In the genomic region with DNA sequence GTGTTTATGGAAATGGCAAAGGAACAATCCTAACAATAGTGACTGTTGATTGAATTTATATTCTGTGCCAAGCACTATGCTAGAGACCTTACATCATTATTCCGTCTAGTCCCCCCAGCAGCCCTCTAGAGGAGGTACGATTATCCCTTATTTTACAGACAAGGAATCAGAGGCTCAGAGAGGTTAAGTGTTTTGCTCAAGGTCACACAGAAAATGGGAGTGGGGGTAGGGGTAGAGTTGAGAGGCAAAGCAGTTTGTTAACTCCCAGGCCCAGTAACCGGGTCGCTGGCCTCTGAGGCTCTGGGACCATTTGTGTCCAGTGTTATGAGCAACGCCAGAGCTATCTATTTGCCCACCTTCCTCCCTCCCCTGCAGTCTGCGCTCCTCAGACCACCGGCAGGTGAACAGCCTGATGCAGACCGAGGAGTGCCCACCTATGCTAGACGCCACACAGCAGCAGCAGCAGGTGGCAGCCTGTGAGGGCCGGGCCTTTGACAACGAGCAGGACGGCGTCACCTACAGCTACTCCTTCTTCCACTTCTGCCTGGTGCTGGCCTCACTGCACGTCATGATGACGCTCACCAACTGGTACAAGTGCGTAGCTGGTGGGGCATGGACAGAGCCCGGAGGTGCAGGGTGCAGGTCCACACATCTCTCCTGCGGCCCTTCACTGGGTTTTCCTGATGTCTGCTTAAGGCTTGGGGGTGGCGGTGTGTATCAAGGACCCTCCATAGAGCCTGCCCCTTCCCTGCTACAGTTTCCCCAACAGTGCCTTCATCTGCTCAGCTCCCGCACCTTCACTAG, we compare ENCODE assay signal across 27 cellular contexts. TPM values are rescaled to one million over a fixed set of nuclear protein-coding genes. Genes with fewer than 3 reads are reported as not detected.
DNase-seq lines count a peak whose midpoint lies in the region; ATAC-seq, FAIRE-seq and TF ChIP-seq lines count a peak whose summit lies in the region.
"Had no signal": no experiment of that assay in that cellular context is flagged by ENCODE, and none has a peak within 500 bp of the region (broad histone marks: within the 10 kb centered on the region; RNA-seq: fewer than 3 reads in every experiment).

No MANE protein-coding gene starts in this region.

- in situ Hi-C loops in Panc1 (cut with HindIII; ENCODE audit: low pct_unique_long_range_greater_than_20kb, low sequenced_read_pairs): no loop called here

- BruUV-seq in Panc1 (replicated peaks; lab: Mats Ljungman, UMichigan): no TSS peak

- no peak overlapping the region for H3K4me3 ChIP-seq in Panc1 (ENCODE audit: low read depth in 2 of 2, low read length in 2 of 2)
- H3K4me3 ChIP-seq in neural progenitor cell: no peak overlapping the region
- H3K4me3 ChIP-seq: HAP-1, heart right ventricle, smooth muscle cell, tibial nerve had no signal

- H3K4me1 ChIP-seq in Panc1 (ENCODE audit: control insufficient read depth, insufficient read depth, low read length) (no peaks in the 10 kb centered on the region), neural progenitor cell (peaks cover 8% of the 10 kb centered on the region)
- H3K4me1 ChIP-seq: HAP-1, heart right ventricle, tibial nerve had no signal

- H3K4me1 Mint-ChIP-seq in neural progenitor cell (peaks cover 11% of the 10 kb centered on the region), type B pancreatic cell (ENCODE audit: unreplicated experiment) (peaks cover 4% of the 10 kb centered on the region)
- H3K4me1 Mint-ChIP-seq: CD4-positive, CD25-positive, alpha-beta regulatory T cell; natural killer cell had no signal

- intact Hi-C loops in Panc1 (cut with micrococcal nuclease; ENCODE audit: unreplicated experiment): no loop called here

- H3K9me3 ChIP-seq in Panc1 (ENCODE audit: control insufficient read depth, insufficient read depth, low read depth, low read length): no peaks in the 10 kb centered on the region
- no peaks in the 10 kb centered on the region for H3K9me3 ChIP-seq in neural progenitor cell (ENCODE audit: low read depth)
- H3K9me3 ChIP-seq: HAP-1, heart right ventricle, tibial nerve had no signal

- H3K27me3 ChIP-seq in Panc1 (ENCODE audit: control insufficient read depth, insufficient read depth, low read length) (no peaks in the 10 kb centered on the region), neural progenitor cell (no peaks in the 10 kb centered on the region)
- H3K27me3 ChIP-seq: heart right ventricle, tibial nerve had no signal

- H3K9ac ChIP-seq in neural progenitor cell: no peak overlapping the region

- H3K4me3 Mint-ChIP-seq in neural progenitor cell (no peak overlapping the region), type B pancreatic cell (no peak overlapping the region)
- H3K4me3 Mint-ChIP-seq: CD4-positive, CD25-positive, alpha-beta regulatory T cell; natural killer cell; T-helper 2 cell treated with Interferon-gamma antibody and Interleukin-4, amounts not matched to agents 5 μg/mL and 100 μg/mL, for 36 hours had no signal

- H2AFZ ChIP-seq in neural progenitor cell (replicated peaks): no peak overlapping the region

- peak overlapping the region; percentile 1 for H3K27ac Mint-ChIP-seq in neural progenitor cell
- H3K27ac Mint-ChIP-seq in type B pancreatic cell: peak overlapping the region; percentile 22
- H3K27ac Mint-ChIP-seq: activated naive CD4-positive, alpha-beta T cell treated with anti-CD3 and anti-CD28 coated beads, Interleukin-2, amount 50 U/mL, for 72 hours; activated T-helper 2 cell treated with anti-CD3 and anti-CD28 coated beads, Interferon-gamma antibody, Interleukin-2, Interleukin-4, amounts not matched to agents 10 μg/mL and 5 μg/mL and 100 μg/mL, durations not matched to agents 14 hours and 24 hours and 36 hours; CD4-positive, CD25-positive, alpha-beta regulatory T cell; natural killer cell; T-helper 2 cell treated with Interferon-gamma antibody and Interleukin-4, amounts not matched to agents 5 μg/mL and 100 μg/mL, for 36 hours had no signal

- no peak for TF ChIP-seq CTCF in Panc1 (IDR thresholded peaks at IDR 0.05)
- TF ChIP-seq CTCF in neural progenitor cell (IDR thresholded peaks at IDR 0.05): no peak
- TF ChIP-seq CTCF in type B pancreatic cell (conservative IDR thresholded peaks at IDR 0.05): no peak

- H3K27ac ChIP-seq in Panc1 (ENCODE audit: low read length): no peak overlapping the region
- no peak overlapping the region for H3K27ac ChIP-seq in neural progenitor cell
- H3K27ac ChIP-seq: heart right ventricle, tibial nerve had no signal

- H3K9me3 Mint-ChIP-seq in neural progenitor cell (no peaks in the 10 kb centered on the region), type B pancreatic cell (no peaks in the 10 kb centered on the region)
- H3K9me3 Mint-ChIP-seq: activated naive CD4-positive, alpha-beta T cell treated with anti-CD3 and anti-CD28 coated beads, Interleukin-2, amount 50 U/mL, for 72 hours; activated T-helper 2 cell treated with anti-CD3 and anti-CD28 coated beads, Interferon-gamma antibody, Interleukin-2, Interleukin-4, amounts not matched to agents 10 μg/mL and 5 μg/mL and 100 μg/mL, durations not matched to agents 14 hours and 24 hours and 36 hours; natural killer cell; T-helper 2 cell treated with Interferon-gamma antibody and Interleukin-4, amounts not matched to agents 5 μg/mL and 100 μg/mL, for 36 hours had no signal

- no peaks in the 10 kb centered on the region for H3K79me2 ChIP-seq in neural progenitor cell (ENCODE audit: low read depth)

- peaks cover 5% of the 10 kb centered on the region for H3K36me3 Mint-ChIP-seq in neural progenitor cell
- H3K36me3 Mint-ChIP-seq in type B pancreatic cell: peaks cover 8% of the 10 kb centered on the region
- H3K36me3 Mint-ChIP-seq: activated naive CD4-positive, alpha-beta T cell treated with anti-CD3 and anti-CD28 coated beads, Interleukin-2, amount 50 U/mL, for 72 hours; CD4-positive, CD25-positive, alpha-beta regulatory T cell; natural killer cell had no signal

- H3K36me3 ChIP-seq in Panc1 (ENCODE audit: control insufficient read depth, insufficient read depth, low read length) (no peaks in the 10 kb centered on the region), neural progenitor cell (no peaks in the 10 kb centered on the region)
- H3K36me3 ChIP-seq: HAP-1, heart right ventricle, tibial nerve had no signal

- H4K20me1 ChIP-seq in neural progenitor cell (ENCODE audit: low read depth): peaks cover 3% of the 10 kb centered on the region

- no peak overlapping the region for H3K4me2 ChIP-seq in neural progenitor cell
- H3K4me2 ChIP-seq: smooth muscle cell had no signal

- ATAC-seq in Panc1: peak; percentile 26; the same call in 1 of the 2 replicates
- ATAC-seq: natural killer cell had no signal

- H3F3A ChIP-seq in neural progenitor cell (ENCODE audit: low read depth): peaks cover 4% of the 10 kb centered on the region

- POLR2A ChIA-PET in Panc1 (lab: Charles Lee): no interaction called here

- CTCF ChIA-PET in Panc1 (lab: Charles Lee): interaction anchor here (1.2 kb wide), 1 partner anchor 116 kb away, joined by 3 read pairs; no protein-coding TSS in a partner anchor

- peak; percentile 49 for DNase-seq in activated CD8-positive, alpha-beta memory T cell treated with anti-CD3 and anti-CD28 coated beads for 24 hours
- no peak for DNase-seq in activated CD8-positive, alpha-beta memory T cell treated with anti-CD3 and anti-CD28 coated beads, Interleukin-2, amount 50 U/mL, for 4 hours
- no peak for DNase-seq in Panc1 (ENCODE audit: low read depth, low spot score)
- no peak for DNase-seq in neural progenitor cell (ENCODE audit: low spot score)
- no peak for DNase-seq in type B pancreatic cell (ENCODE audit: extremely low spot score, unreplicated experiment)
- DNase-seq in effector CD4-positive, alpha-beta T cell: no peak
- DNase-seq in mucosa of gallbladder (ENCODE audit: low spot score): no peak
- DNase-seq in GM19239 (ENCODE audit: insufficient read length, low spot score): no peak
- DNase-seq: activated CD4-positive, alpha-beta T cell treated with anti-CD3 and anti-CD28 coated beads, Interleukin-2, amount 50 U/mL, for 48 hours; activated CD4-positive, CD25-positive, alpha-beta regulatory T cell treated with anti-CD3 and anti-CD28 coated beads, Interleukin-2, amount 50 U/mL, for 72 hours; CD4-positive, CD25-positive, alpha-beta regulatory T cell; foreskin melanocyte; heart right ventricle; Karpas-422; natural killer cell; NCI-H1417 treated with DMSO at 0.1 percent for 48 hours; NCI-H2081 treated with DMSO at 0.1 percent for 48 hours; NCI-H226; NCI-H526 treated with DMSO at 0.1 percent for 48 hours; stimulated activated CD4-positive, alpha-beta T cell treated with anti-CD3 and anti-CD28 coated beads, Interleukin-1b, Interleukin-23, amount 100 ng/mL, for 48 hours had no signal

- H3K27me3 Mint-ChIP-seq in neural progenitor cell (ENCODE audit: insufficient read depth, low read depth) (peaks cover 14% of the 10 kb centered on the region), type B pancreatic cell (no peaks in the 10 kb centered on the region)

- FAIRE-seq in GM19239 (lab: Jason Lieb, UNC): no peak

RNA-seq across cellular contexts. Expression of a gene that starts 19.8 kb away (rescaled TPM):
- total RNA-seq in Panc1 (2021; ENCODE audit: unreplicated experiment) (14.0 TPM), neural progenitor cell (ENCODE audit: low replicate concordance) (9.6 and 30.1 TPM in 2 replicates), type B pancreatic cell (ENCODE audit: low replicate concordance) (77.7 and 118 TPM in 2 replicates), mucosa of gallbladder (122 TPM)
- polyA plus RNA-seq in Panc1 (2012; ENCODE audit: insufficient read length): 17.2 TPM
- total RNA-seq: CD4-positive, CD25-positive, alpha-beta regulatory T cell had no signal

RNA-seq across cellular contexts. Expression of a gene that starts 59.9 kb away (rescaled TPM):
- total RNA-seq in Panc1 (2021; ENCODE audit: unreplicated experiment): 0.49 TPM
- 0.57 TPM for polyA plus RNA-seq in Panc1 (2012; ENCODE audit: insufficient read length)
- 0.93 and 2.2 TPM in 2 replicates for total RNA-seq in neural progenitor cell (ENCODE audit: low replicate concordance)
- total RNA-seq in type B pancreatic cell (ENCODE audit: low replicate concordance): 16.4 and 18.8 TPM in 2 replicates
- total RNA-seq in mucosa of gallbladder: 13.3 TPM
- total RNA-seq: activated naive CD4-positive, alpha-beta T cell treated with anti-CD3 and anti-CD28 coated beads, Interleukin-2, amount 50 U/mL, for 72 hours; activated T-helper 2 cell treated with anti-CD3 and anti-CD28 coated beads, Interferon-gamma antibody, Interleukin-2, Interleukin-4, amounts not matched to agents 10 μg/mL and 5 μg/mL and 100 μg/mL, durations not matched to agents 14 hours and 24 hours and 36 hours; CD4-positive, CD25-positive, alpha-beta regulatory T cell; Daoy; natural killer cell had no signal
- polyA plus RNA-seq: CD4-positive, CD25-positive, alpha-beta regulatory T cell had no signal
